34 cellular contexts compared by ENCODE assay signal in the genomic region with DNA sequence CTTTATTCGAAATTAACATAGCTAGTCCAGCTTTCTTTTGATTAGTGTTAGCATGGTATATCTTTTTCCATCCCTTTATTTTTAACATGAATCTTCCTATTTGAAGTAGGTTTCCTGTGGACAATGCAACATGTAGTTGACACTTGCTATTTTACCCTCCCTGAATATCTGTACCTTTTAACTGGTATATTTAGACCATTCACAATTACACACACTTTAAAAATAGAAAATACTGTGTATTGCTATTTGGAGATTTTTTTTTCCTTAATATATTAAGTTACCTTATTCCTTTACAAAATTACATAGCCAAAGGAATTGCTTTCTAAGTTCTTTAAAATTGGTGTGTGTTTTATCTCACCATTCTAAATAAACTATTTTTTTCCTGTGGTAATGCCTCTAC.
"Had no signal": no experiment of that assay in that cellular context is flagged by ENCODE, and none has a peak within 500 bp of the region (broad histone marks: within the 10 kb centered on the region; RNA-seq: fewer than 3 reads in every experiment).

No MANE protein-coding gene starts in this region.

- ATAC-seq: activated T-cell treated with anti-CD3 and anti-CD28 coated beads, Interleukin-2, amount 50 U/mL, for 4 hours; PC-3 had no signal

- H3K4me1 ChIP-seq: Peyer's patch had no signal

- H3K27ac ChIP-seq: ascending aorta, cardiac muscle cell, Peyer's patch, VCaP had no signal

- H3K36me3 ChIP-seq: ascending aorta, cardiac muscle cell, Peyer's patch had no signal

- DNase-seq: activated B cell treated with CpG ODN at 0.5 μM for 24 hours; activated CD4-positive, alpha-beta memory T cell treated with anti-CD3 and anti-CD28 coated beads for 36 hours; activated CD4-positive, alpha-beta T cell treated with anti-CD3 and anti-CD28 coated beads for 4 hours; activated CD4-positive, alpha-beta T cell treated with anti-CD3 and anti-CD28 coated beads, Interleukin-2, amount 50 U/mL, for 1 hour; activated CD4-positive, CD25-positive, alpha-beta regulatory T cell treated with anti-CD3 and anti-CD28 coated beads, Interleukin-2, amount 50 U/mL, for 72 hours; activated CD8-positive, alpha-beta memory T cell treated with anti-CD3 and anti-CD28 coated beads, Interleukin-2, amount 50 U/mL, for 4 hours; activated gamma-delta T cell treated with Interleukin-2 at 50 U/mL for 16 hours; activated naive CD4-positive, alpha-beta T cell treated with anti-CD3 and anti-CD28 coated beads, Interleukin-2, amount 10 ng/mL, durations not matched to agents 7 days and 5 days; activated naive CD8-positive, alpha-beta T cell treated with anti-CD3 and anti-CD28 coated beads for 36 hours; activated T-cell treated with anti-CD3 and anti-CD28 coated beads for 4 hours; activated T-cell treated with anti-CD3 and anti-CD28 coated beads, Interleukin-2, amount 50 U/mL, for 4 hours; amniotic stem cell; Karpas-422; KBM-7; NCI-H1105; NCI-H1417 treated with DMSO at 0.1 percent for 48 hours; NCI-H187 treated with DMSO at 0.1 percent for 48 hours; NCI-H2081; NCI-H2171 treated with DMSO at 0.1 percent for 48 hours; NCI-H226; NCI-H446 treated with DMSO at 0.1 percent for 48 hours; NCI-H524 treated with DMSO at 0.1 percent for 48 hours; NK-92 treated with Interleukin-12 subunit alpha and Interleukin-12 subunit beta, amount 100 ng/mL, for 24 hours; PC-3; Peyer's patch; RPMI8226; SIG-M5; SW 1271; T-helper 1 cell; T-helper 2 cell; T-helper 9 cell had no signal

- H3K9me3 ChIP-seq: ascending aorta, Peyer's patch had no signal

- H3K4me3 ChIP-seq: ascending aorta, cardiac muscle cell, Peyer's patch had no signal

- H3K27me3 ChIP-seq: ascending aorta, cardiac muscle cell, Peyer's patch had no signal
